ENCODE assay signal across 25 cellular contexts in the genomic region with DNA sequence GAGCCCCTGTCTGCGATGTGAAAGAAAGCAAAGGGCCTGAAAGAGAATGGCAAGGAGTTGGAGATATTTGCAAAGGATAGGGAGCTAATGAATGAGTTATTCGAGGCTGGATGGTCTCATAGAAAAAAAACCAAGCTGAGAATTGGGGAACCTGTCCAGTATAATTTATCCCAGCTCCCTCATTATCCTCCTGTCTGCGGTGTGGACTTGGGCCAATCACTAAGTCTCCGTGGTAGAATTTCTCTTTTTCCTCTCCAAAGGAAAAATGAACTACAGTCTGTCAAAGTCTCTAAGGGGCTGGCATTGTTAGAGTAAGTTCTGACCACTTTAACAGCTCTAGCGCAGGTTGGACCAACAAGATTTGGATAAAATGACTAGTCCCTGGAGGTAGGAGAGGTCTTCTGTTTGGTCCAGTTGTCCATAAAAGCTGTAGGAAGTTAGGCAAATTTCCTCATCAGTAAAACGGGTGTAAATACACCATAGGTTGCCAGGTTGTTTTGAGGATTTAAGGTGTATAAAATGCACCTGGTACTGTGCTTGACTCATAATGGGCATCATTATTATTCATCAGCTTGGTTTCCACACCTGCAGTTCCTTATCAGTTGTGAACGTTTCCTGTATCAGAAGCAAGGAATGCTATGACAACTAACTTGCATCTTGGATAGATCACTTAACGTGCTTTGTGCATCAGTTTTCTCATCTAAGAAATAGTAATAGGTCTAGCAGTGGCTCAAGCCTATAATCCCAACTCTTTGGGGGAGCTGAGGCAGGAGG. TPM values are rescaled to one million over a fixed set of nuclear protein-coding genes. Genes with fewer than 3 reads are reported as not detected.
A peak's percentile ranks its signal among the peaks of the same experiment; 100 is the strongest.
DNase-seq lines count a peak whose midpoint lies in the region; ATAC-seq, FAIRE-seq and TF ChIP-seq lines count a peak whose summit lies in the region.
"Had no signal": no experiment of that assay in that cellular context is flagged by ENCODE, and none has a peak within 500 bp of the region (broad histone marks: within the 10 kb centered on the region; RNA-seq: fewer than 3 reads in every experiment).

No MANE protein-coding gene starts in this region.

- no peak for ATAC-seq in HG03571 (IDR thresholded peaks at IDR 0.05; ENCODE audit: unreplicated experiment)
- ATAC-seq: A549; activated CD4-positive, alpha-beta T cell treated with anti-CD3 and anti-CD28 coated beads for 36 hours; activated CD8-positive, alpha-beta T cell treated with anti-CD3 and anti-CD28 coated beads, Interleukin-2, amount 10 ng/mL, durations not matched to agents 7 days and 5 days; naive thymus-derived CD8-positive, alpha-beta T cell had no signal

- no peak overlapping the region for H4K5ac ChIP-seq in H1 (ENCODE audit: insufficient read length, low read depth, low read length)

- no peaks in the 10 kb centered on the region for H3K9me3 ChIP-seq in H1 (ENCODE audit: insufficient read depth in 2 of 2, low read depth in 1 of 2, low read length in 1 of 2)
- H3K9me3 ChIP-seq in small intestine (ENCODE audit: control insufficient read depth, low read depth), result no peaks in the 10 kb centered on the region
- H3K9me3 ChIP-seq: A549, ascending aorta, HAP-1, SK-N-SH, tibial nerve had no signal

- H3K56ac ChIP-seq in H1 (replicated peaks; ENCODE audit: insufficient read length, low read depth, low read length), result no peak overlapping the region

- CTCF ChIA-PET in H1 (lab: Charles Lee; ENCODE audit: partially characterized antibody), result interaction anchor here (0.9 to 3.1 kb wide), 6 partner anchors 10 to 120 kb away, joined by 3 to 14 read pairs (median 4); no protein-coding TSS in a partner anchor

- DNase-seq in NCI-H748 (lab: John Stamatoyannopoulos, UW; ENCODE audit: unreplicated experiment) (peak; percentile 16), NCI-H748 treated with DMSO at 0.1 percent for 48 hours (lab: John Stamatoyannopoulos, UW) (no peak), RPMI7951 (ENCODE audit: low read depth) (peak; percentile 15), H1 (ENCODE audit: low read depth in 1 of 2, low spot score in 2 of 2) (no peak), small intestine (peak; percentile 36), activated T-cell treated with anti-CD3 and anti-CD28 coated beads for 4 hours (no peak), urothelium cell line (ENCODE audit: low spot score) (no peak)
- DNase-seq: activated CD4-positive, alpha-beta T cell treated with anti-CD3 and anti-CD28 coated beads for 36 hours; activated CD8-positive, alpha-beta T cell treated with anti-CD3 and anti-CD28 coated beads, Interleukin-2, amount 10 ng/mL, durations not matched to agents 7 days and 5 days; CD8-positive, alpha-beta memory T cell; KBM-7; midbrain; MM.1S; naive thymus-derived CD8-positive, alpha-beta T cell; NCI-H1694; RPMI8226; SK-N-SH; stimulated activated CD4-positive, alpha-beta T cell treated with anti-CD3 and anti-CD28 coated beads, Interleukin-2, amount 100 ng/mL, for 24 hours had no signal

- H4K91ac ChIP-seq in H1 (replicated peaks; ENCODE audit: insufficient read length, low read length), result no peak overlapping the region

- H2BK120ac ChIP-seq in H1 (replicated peaks; ENCODE audit: low read depth, low read length), result no peak overlapping the region

- H3K4me3 ChIP-seq in H1 (ENCODE audit: extremely low read depth in 1 of 4, insufficient read depth in 2 of 4, low read depth in 3 of 4, low read length in 4 of 4) (no peak overlapping the region), small intestine (ENCODE audit: low read depth in 1 of 2, low read length in 2 of 2) (no peak overlapping the region)
- H3K4me3 ChIP-seq: A549, ascending aorta, HAP-1, tibial nerve had no signal

- H3K27me3 ChIP-seq in H1 (replicated peaks in 1 of 4; ENCODE audit: control insufficient read depth in 3 of 4, extremely low read depth in 1 of 4, insufficient read depth in 3 of 4, low read length in 3 of 4) (no peaks in the 10 kb centered on the region), small intestine (ENCODE audit: control insufficient read depth in 2 of 2, insufficient read depth in 2 of 2, low read length in 2 of 2) (no peaks in the 10 kb centered on the region)
- H3K27me3 ChIP-seq: ascending aorta, tibial nerve had no signal

- TF ChIP-seq RAD21 in H1 (IDR thresholded peaks at IDR 0.05 in 1 of 2, conservative IDR thresholded peaks at IDR 0.05 in 1 of 2; ENCODE audit: low read depth in 2 of 2, low read length in 2 of 2), result no peak

- no peak overlapping the region for H3K18ac ChIP-seq in H1 (ENCODE audit: extremely low read depth, low read length)

- no peak overlapping the region for H3K23ac ChIP-seq in H1 (ENCODE audit: insufficient read length)

- no peak for TF ChIP-seq POLR2A in H1 (IDR thresholded peaks at IDR 0.05; ENCODE audit: control extremely low read depth in 1 of 2, low read depth in 2 of 2, low read length in 2 of 2)

- no peak for TF ChIP-seq EP300 in H1 (IDR thresholded peaks at IDR 0.05; ENCODE audit: borderline replicate concordance in 1 of 2, low read depth in 2 of 2, low read length in 2 of 2)

- H2BK20ac ChIP-seq in H1 (ENCODE audit: low read length), result peak overlapping the region; percentile 57; the same call in 1 of the 2 replicates

- no peaks in the 10 kb centered on the region for H3K79me2 ChIP-seq in H1 (ENCODE audit: control insufficient read depth in 1 of 2, insufficient read depth in 2 of 2, low read length in 2 of 2)

- H4K8ac ChIP-seq in H1 (ENCODE audit: extremely low read depth, insufficient read depth, low read length), result no peak overlapping the region

- no peak overlapping the region for H2BK12ac ChIP-seq in H1 (ENCODE audit: low read depth, low read length)

- H4K20me1 ChIP-seq in H1 (replicated peaks in 1 of 2; ENCODE audit: control insufficient read depth in 1 of 2, insufficient read depth in 2 of 2, low read length in 2 of 2), result no peaks in the 10 kb centered on the region

- peaks cover 0 to 16% (median 3%) of the 10 kb centered on the region in 4 experiments; a peak in 4 of 7 replicates for H3K4me1 ChIP-seq in H1 (replicated peaks in 1 of 4; ENCODE audit: control insufficient read depth in 3 of 4, insufficient read depth in 4 of 4, low read length in 3 of 4)
- no peaks in the 10 kb centered on the region for H3K4me1 ChIP-seq in small intestine (ENCODE audit: control insufficient read depth in 2 of 2, insufficient read depth in 1 of 2, low read depth in 1 of 2, low read length in 1 of 2)
- H3K4me1 ChIP-seq: A549, ascending aorta had no signal

- H3K23me2 ChIP-seq in H1 (ENCODE audit: low read depth, low read length), result no peaks in the 10 kb centered on the region

- no peak overlapping the region for H3K27ac ChIP-seq in H1 (ENCODE audit: low read depth, low read length)
- no peak overlapping the region for H3K27ac ChIP-seq in small intestine (ENCODE audit: low read depth in 1 of 2, low read length in 1 of 2)
- H3K27ac ChIP-seq: A549, ascending aorta, tibial nerve had no signal

- no peak overlapping the region for H3K4ac ChIP-seq in H1 (replicated peaks; ENCODE audit: insufficient read length, low read depth, low read length)

- H3K36me3 ChIP-seq in H1 (ENCODE audit: control insufficient read depth in 2 of 4, insufficient read depth in 4 of 4, low read length in 3 of 4) (no peaks in the 10 kb centered on the region), small intestine (ENCODE audit: control insufficient read depth in 2 of 2, insufficient read depth in 2 of 2, low read length in 2 of 2) (no peaks in the 10 kb centered on the region)
- H3K36me3 ChIP-seq: ascending aorta, HAP-1, tibial nerve had no signal

- H3K14ac ChIP-seq in H1 (ENCODE audit: insufficient read length), result no peak overlapping the region

- no peak overlapping the region for H3K9ac ChIP-seq in H1 (replicated peaks in 1 of 4; ENCODE audit: extremely low read depth in 1 of 4, low read depth in 3 of 4, low read length in 3 of 4)
- H3K9ac ChIP-seq: SK-N-SH had no signal

- H2AK5ac ChIP-seq in H1 (ENCODE audit: low read depth, low read length), result no peak overlapping the region

- no peak overlapping the region for H2BK15ac ChIP-seq in H1 (ENCODE audit: low read length)

- POLR2A ChIA-PET in H1 (lab: Charles Lee; ENCODE audit: partially characterized antibody), result interaction anchor here (0.6 to 1.2 kb wide), 3 partner anchors 10 to 55 kb away, joined by 3 read pairs; no protein-coding TSS in a partner anchor

- H3K79me1 ChIP-seq in H1 (ENCODE audit: low read depth, low read length), result no peaks in the 10 kb centered on the region

- WGBS in H1 (ENCODE audit: extremely low coverage in 1 of 2, insufficient coverage in 1 of 2, insufficient read length in 1 of 2, insufficient replicate concordance in 2 of 2, low coverage in 1 of 2, low lambda C conversion rate in 2 of 2, missing lambda C conversion rate in 1 of 2), 2 experiments, result 77% methylated on average over 8 of the region's 8 CpGs; no CpG with 5 or more reads in 1 of the 2 experiments
- WGBS in small intestine, 3 donors, result 35 to 57% (median 45%) methylated on average over 8 of the region's 8 CpGs

- FAIRE-seq in H1 (lab: Jason Lieb, UNC) (no peak), small intestine (lab: Jason Lieb, UNC) (no peak), urothelium cell line (lab: Jason Lieb, UNC) (no peak)
- FAIRE-seq: A549, HTR-8/SVneo had no signal

- no peak overlapping the region; the same call in 1 of the 2 replicates for H2AFZ ChIP-seq in H1 (ENCODE audit: low read length)

- no peak overlapping the region for H2BK5ac ChIP-seq in H1 (ENCODE audit: low read depth, low read length)

- peak overlapping the region in 1 of 2 experiments; percentile 42; a peak in 2 of 4 replicates for H3K4me2 ChIP-seq in H1 (ENCODE audit: insufficient read depth in 1 of 2, low read depth in 2 of 2, low read length in 2 of 2)
- H3K4me2 ChIP-seq: A549, SK-N-SH had no signal

- no peak for TF ChIP-seq CTCF in H1 (IDR thresholded peaks at IDR 0.05; ENCODE audit: control extremely low read depth in 1 of 3, insufficient read depth in 1 of 3, low read depth in 1 of 3, low read length in 3 of 3)

TF ChIP-seq in H1, 55 proteins besides CTCF, POLR2A, EP300 and RAD21 (continues in another document):
- TF ChIP-seq CHD2 (IDR thresholded peaks at IDR 0.05; ENCODE audit: low read length), result no peak
- no peak for TF ChIP-seq SP1 (IDR thresholded peaks at IDR 0.05; ENCODE audit: low read depth, low read length)
- TF ChIP-seq SIRT6 (IDR thresholded peaks at IDR 0.05; ENCODE audit: low read length), result no peak
- no peak for TF ChIP-seq SRF (IDR thresholded peaks at IDR 0.05; ENCODE audit: low read depth, low read length)
- TF ChIP-seq TAF7 (optimal IDR thresholded peaks at IDR 0.05; ENCODE audit: borderline replicate concordance, low read depth, low read length), result no peak

RNA-seq across cellular contexts. Expression of a gene that starts 10.3 kb away (rescaled TPM):
- total RNA-seq in RPMI7951 (2014; rRNA removed; shearing (Covaris generic)), result 14.8 and 17.8 TPM in 2 replicates
- total RNA-seq in H1 (2021; fragmentation: NEBNext Ultra II Directional; extraction: Animal tissue kit (Norgen Biotek cat#: 25700)), result 32.5 and 32.9 TPM in 2 replicates
- polyA plus RNA-seq in H1 (2011; rRNA removed), result 11.0 and 11.5 TPM in 2 replicates
- 9.9 TPM for polyA plus RNA-seq in H1 (2011; cell fraction: cytosol; rRNA removed)
- polyA plus RNA-seq in H1 (2011; cell fraction: nucleus; rRNA removed), result 17.0 TPM
- 8.7 to 16.6 TPM (median 13.3 TPM) in 4 replicates for polyA plus RNA-seq in H1 (2012, experiment 1 of 2)
- 1.1 TPM for polyA plus RNA-seq in H1 (2012, experiment 2 of 2)
- polyA plus RNA-seq in H1 (2013, experiment 1 of 2), result 13.0 TPM
- 14.4 TPM for polyA plus RNA-seq in H1 (2013, experiment 2 of 2)
- polyA minus RNA-seq in H1 (2011; rRNA and poly(A)+ RNA removed), result 38.4 and 52.2 TPM in 2 replicates
- polyA minus RNA-seq in H1 (2011; cell fraction: cytosol; rRNA and poly(A)+ RNA removed), result 25.5 TPM
- 43.3 TPM for polyA minus RNA-seq in H1 (2011; cell fraction: nucleus; rRNA and poly(A)+ RNA removed)
- 1 to 10 TPM in 1 of 3 donors, not detected in 2; 1.7 TPM for polyA plus RNA-seq in small intestine
- total RNA-seq: B cell had no signal
- polyA plus RNA-seq: CD8-positive, alpha-beta memory T cell had no signal

Comparison
In these comparisons a context has a peak if more than half of its experiments do, and no peak if none do; other contexts are left out.
1. DNase-seq: peak in NCI-H748 (single experiment), RPMI7951 (single experiment) and small intestine (single experiment); none in NCI-H748 treated with DMSO at 0.1 percent for 48 hours (single experiment), H1 (0 of 2), activated T-cell treated with anti-CD3 and anti-CD28 coated beads for 4 hours (single experiment) and urothelium cell line (single experiment).